Comparison of ENCODE assay signal across 4 cellular contexts in the genomic region with DNA sequence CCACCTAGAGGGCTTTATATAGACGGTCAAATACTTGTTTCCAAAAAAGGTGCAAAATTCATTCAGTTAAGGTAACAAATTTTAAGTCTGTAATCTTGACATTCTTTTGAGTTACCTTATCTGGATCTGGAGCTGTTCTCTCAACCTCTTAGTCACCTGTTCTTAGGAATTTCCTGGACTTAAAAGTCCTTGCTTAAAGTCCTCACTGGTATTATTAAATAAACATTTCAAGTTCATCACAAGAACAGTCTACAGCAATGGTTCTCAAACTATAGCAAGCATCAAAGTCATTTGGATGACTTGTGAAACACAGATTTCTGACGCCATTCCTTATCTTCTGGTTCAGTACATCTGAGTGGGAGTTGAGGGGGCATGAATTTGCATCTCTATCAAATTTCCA.
"Had no signal": no experiment of that assay in that cellular context is flagged by ENCODE, and none has a peak within 500 bp of the region (broad histone marks: within the 10 kb centered on the region; RNA-seq: fewer than 3 reads in every experiment).

No MANE protein-coding gene starts in this region.

- H3K27ac Mint-ChIP-seq: GM23338, H9 had no signal

- H3K4me3 Mint-ChIP-seq: GM23338, H9 had no signal

- H3K9me3 Mint-ChIP-seq: GM23338, H9 had no signal

- DNase-seq: H9, HCEC 1CT, IMR-90 had no signal

- H3K4me3 ChIP-seq: GM23338 had no signal

- ATAC-seq: GM23338 had no signal

- H3K4me2 ChIP-seq: GM23338 had no signal

- H2AFZ ChIP-seq: GM23338 had no signal
